Comparison of ENCODE assay signal across 1 cellular context in genomic region chr2:42931147-42931817, GRCh38.
TF ChIP-seq lines count a peak whose summit lies in the region.

No MANE protein-coding gene starts in this region.

TF ChIP-seq in GM23338, 12 proteins besides CTCF, POLR2A, EP300 and RAD21 (continued from another document):
- no peak for TF ChIP-seq REST (IDR thresholded peaks at IDR 0.05; ENCODE audit: unreplicated experiment)
